Comparison of ENCODE assay signal across 13 cellular contexts in the genomic region with DNA sequence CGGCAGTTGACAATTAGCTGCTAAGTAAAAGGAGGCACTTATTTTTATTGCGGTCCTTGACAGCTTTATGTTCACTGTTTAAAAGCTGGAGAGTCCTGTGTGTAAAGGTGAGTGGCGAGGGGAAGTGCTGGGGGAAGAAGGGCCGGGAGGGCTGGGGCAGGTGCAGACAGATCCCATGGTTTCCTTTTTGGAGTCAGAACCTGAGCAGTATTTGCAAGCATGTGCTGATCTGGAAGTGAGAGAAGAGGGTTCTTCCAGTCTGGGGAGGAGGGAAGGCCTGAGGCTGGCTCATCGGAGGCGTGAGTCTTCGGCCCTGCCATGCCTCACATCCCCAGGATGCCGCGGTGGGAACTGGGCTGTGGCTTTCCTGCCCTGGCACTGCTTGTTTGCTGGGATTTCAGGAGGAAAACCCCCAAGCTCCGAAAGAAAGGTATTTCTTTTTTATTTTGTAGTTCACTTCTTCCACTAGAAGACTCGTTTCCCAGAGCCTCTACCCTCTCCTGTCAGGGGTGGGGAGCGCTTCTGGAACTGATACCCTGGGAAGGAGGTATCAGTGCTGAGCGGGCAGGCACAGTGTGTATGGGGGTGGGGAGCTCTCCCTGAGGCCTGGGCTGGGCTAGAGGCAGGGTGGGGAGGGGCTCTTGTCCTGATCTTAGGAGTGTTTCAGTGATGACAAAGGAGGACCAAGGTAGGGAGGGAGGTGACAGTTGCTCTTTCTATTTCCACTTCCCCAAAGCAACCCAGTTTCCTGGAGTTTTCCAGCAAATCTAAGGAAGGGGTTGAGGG.
DNase-seq lines count a peak whose midpoint lies in the region; ATAC-seq and TF ChIP-seq lines count a peak whose summit lies in the region.
"Had no signal": no experiment of that assay in that cellular context is flagged by ENCODE, and none has a peak within 500 bp of the region (broad histone marks: within the 10 kb centered on the region; RNA-seq: fewer than 3 reads in every experiment).

No MANE protein-coding gene starts in this region.

- peak; percentile 96 for ATAC-seq in foreskin keratinocyte
- no peak for ATAC-seq in HG03097 (IDR thresholded peaks at IDR 0.05; ENCODE audit: low FRiP score, unreplicated experiment)
- ATAC-seq: HCT116; stimulated activated naive CD8-positive, alpha-beta T cell treated with anti-CD3 and anti-CD28 coated beads, Interleukin-15, Interleukin-2, amounts not matched to agents 100 U/mL and 50 U/mL, for 24 hours had no signal

- H3K4me1 ChIP-seq in foreskin keratinocyte (peaks cover 31% of the 10 kb centered on the region), thymus (ENCODE audit: control insufficient read depth, insufficient read depth, low read length) (peaks cover 5% of the 10 kb centered on the region)

- H3K36me3 ChIP-seq in thymus (ENCODE audit: control insufficient read depth, insufficient read depth) = peaks cover 29% of the 10 kb centered on the region
- H3K36me3 ChIP-seq: cardiac muscle cell had no signal

- H3K36me3 Mint-ChIP-seq in activated naive CD4-positive, alpha-beta T cell treated with anti-CD3 and anti-CD28 coated beads for 36 hours (ENCODE audit: low read depth) = peaks cover 44% of the 10 kb centered on the region

- no peaks in the 10 kb centered on the region for H3K27me3 Mint-ChIP-seq in activated naive CD4-positive, alpha-beta T cell treated with anti-CD3 and anti-CD28 coated beads for 36 hours (ENCODE audit: low read depth)

- H3K4me3 Mint-ChIP-seq in activated naive CD4-positive, alpha-beta T cell treated with anti-CD3 and anti-CD28 coated beads for 36 hours = no peak overlapping the region
- H3K4me3 Mint-ChIP-seq: T-helper 2 cell treated with Interferon-gamma antibody and Interleukin-4, amounts not matched to agents 5 μg/mL and 100 μg/mL, for 36 hours had no signal

- H3K4me3 ChIP-seq in thymus (ENCODE audit: low read length) = no peak overlapping the region
- H3K4me3 ChIP-seq: cardiac muscle cell had no signal

- DNase-seq in activated naive CD4-positive, alpha-beta T cell treated with anti-CD3 and anti-CD28 coated beads for 36 hours = no peak
- DNase-seq in activated naive CD4-positive, alpha-beta T cell treated with Interleukin-2 at 50 U/mL for 16 hours = no peak
- DNase-seq in NCI-H748 (lab: John Stamatoyannopoulos, UW; ENCODE audit: unreplicated experiment) = peak; percentile 54
- DNase-seq in foreskin keratinocyte = peak; percentile 93 to 95
- no peak for DNase-seq in OCI-M2 (lab: John Stamatoyannopoulos, UW; ENCODE audit: unreplicated experiment)
- DNase-seq in GF-D8 (lab: John Stamatoyannopoulos, UW) = no peak
- DNase-seq: Karpas-422; stimulated activated naive CD8-positive, alpha-beta T cell treated with anti-CD3 and anti-CD28 coated beads, Interleukin-15, Interleukin-2, amounts not matched to agents 100 U/mL and 50 U/mL, for 24 hours had no signal

- peaks cover 51% of the 10 kb centered on the region for H3K4me1 Mint-ChIP-seq in activated naive CD4-positive, alpha-beta T cell treated with anti-CD3 and anti-CD28 coated beads for 36 hours (ENCODE audit: low read depth)

- peak overlapping the region; percentile 26 for H3K27ac Mint-ChIP-seq in activated naive CD4-positive, alpha-beta T cell treated with anti-CD3 and anti-CD28 coated beads for 36 hours
- H3K27ac Mint-ChIP-seq: T-helper 2 cell treated with Interferon-gamma antibody and Interleukin-4, amounts not matched to agents 5 μg/mL and 100 μg/mL, for 36 hours had no signal

- WGBS in thymus = 93% methylated on average over 13 of the region's 13 CpGs

- H3K27me3 ChIP-seq in foreskin keratinocyte (no peaks in the 10 kb centered on the region), thymus (ENCODE audit: control insufficient read depth, insufficient read depth) (no peaks in the 10 kb centered on the region)

- no peak for TF ChIP-seq CTCF in foreskin keratinocyte (conservative IDR thresholded peaks at IDR 0.05)

- peak overlapping the region; percentile 47 for H3K27ac ChIP-seq in foreskin keratinocyte
- H3K27ac ChIP-seq in thymus (ENCODE audit: low read depth) = peak overlapping the region; percentile 54
- H3K27ac ChIP-seq: cardiac muscle cell had no signal

- intact Hi-C loops in activated naive CD4-positive, alpha-beta T cell treated with anti-CD3 and anti-CD28 coated beads for 36 hours (cut with micrococcal nuclease) = no loop called here

- CTCF ChIA-PET in activated naive CD4-positive, alpha-beta T cell treated with anti-CD3 and anti-CD28 coated beads for 36 hours (lab: Charles Lee) = interaction anchor here (1.4 kb wide), 1 partner anchor 44 kb away, joined by 3 read pairs; no protein-coding TSS in a partner anchor

- no peaks in the 10 kb centered on the region for H3K9me3 Mint-ChIP-seq in activated naive CD4-positive, alpha-beta T cell treated with anti-CD3 and anti-CD28 coated beads for 36 hours
- H3K9me3 Mint-ChIP-seq: T-helper 2 cell treated with Interferon-gamma antibody and Interleukin-4, amounts not matched to agents 5 μg/mL and 100 μg/mL, for 36 hours had no signal

- H3K9me3 ChIP-seq in thymus (ENCODE audit: control insufficient read depth) = no peaks in the 10 kb centered on the region

Comparison
In these comparisons a context has a peak if more than half of its experiments do, and no peak if none do; other contexts are left out.
1. DNase-seq: peak in NCI-H748 (single experiment) and foreskin keratinocyte (2 of 2); none in activated naive CD4-positive, alpha-beta T cell treated with anti-CD3 and anti-CD28 coated beads for 36 hours (single experiment), activated naive CD4-positive, alpha-beta T cell treated with Interleukin-2 at 50 U/mL for 16 hours (single experiment), OCI-M2 (single experiment) and GF-D8 (single experiment).